16 cellular contexts compared by ENCODE assay signal in the genomic region with DNA sequence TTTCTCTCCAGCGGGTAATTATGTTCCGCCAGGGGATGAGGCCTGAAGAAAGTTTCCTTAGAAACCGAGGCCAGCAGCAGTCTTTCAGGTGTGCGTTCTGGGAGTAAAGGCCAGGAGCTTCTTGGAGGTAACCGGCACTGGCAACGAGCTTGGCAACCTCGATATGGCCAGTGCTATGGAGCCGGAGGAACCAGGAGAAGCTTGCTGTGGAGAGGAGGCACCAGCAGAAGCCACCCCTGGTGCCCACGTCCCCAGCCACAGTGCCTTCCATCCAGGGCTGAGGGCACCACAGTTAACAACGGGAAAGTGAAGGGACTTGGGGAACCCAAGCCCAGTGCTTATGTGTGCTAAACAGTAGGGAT. TPM values are rescaled to one million over a fixed set of nuclear protein-coding genes. Genes with fewer than 3 reads are reported as not detected.
DNase-seq lines count a peak whose midpoint lies in the region; FAIRE-seq and TF ChIP-seq lines count a peak whose summit lies in the region.
"Had no signal": no experiment of that assay in that cellular context is flagged by ENCODE, and none has a peak within 500 bp of the region (broad histone marks: within the 10 kb centered on the region; RNA-seq: fewer than 3 reads in every experiment).

No MANE protein-coding gene starts in this region.

- no peaks in the 10 kb centered on the region for H3K4me1 ChIP-seq in mammary epithelial cell (ENCODE audit: insufficient read depth, low read length)
- peaks cover 90% of the 10 kb centered on the region for H3K4me1 ChIP-seq in OCI-LY7 (ENCODE audit: insufficient read depth, low read length, poor library complexity, severe bottlenecking)
- H3K4me1 ChIP-seq in mesenchymal stem cell (ENCODE audit: control insufficient read depth, insufficient read depth, low read depth, low read length), result peaks cover 2% of the 10 kb centered on the region
- H3K4me1 ChIP-seq in thyroid gland, result peaks cover 4 to 8% of the 10 kb centered on the region in 2 donors

- H2BK12ac ChIP-seq in mesenchymal stem cell (ENCODE audit: low read length in 2 of 2), result no peak overlapping the region

- H3K9me2 ChIP-seq in OCI-LY7 (ENCODE audit: insufficient read depth, low read length), result no peaks in the 10 kb centered on the region

- DNase-seq in mammary epithelial cell (no peak), MCF 10A (ENCODE audit: unreplicated experiment) (no peak), OCI-LY7 (ENCODE audit: low spot score) (no peak), mesenchymal stem cell (no peak), thyroid gland (peak; percentile 16 to 21), H54 (ENCODE audit: insufficient read length, low spot score) (no peak), hepatic stellate cell (ENCODE audit: low spot score) (no peak)
- DNase-seq in activated naive CD4-positive, alpha-beta T cell treated with anti-CD3 and anti-CD28 coated beads, Interleukin-2, amount 10 ng/mL, durations not matched to agents 7 days and 5 days, result no peak
- DNase-seq: activated naive CD4-positive, alpha-beta T cell treated with anti-CD3 and anti-CD28 coated beads for 36 hours; CD4-positive, alpha-beta memory T cell; heart right ventricle; kidney glomerular epithelial cell; NCI-H1105; WERI-Rb-1 had no signal

- no peak overlapping the region for H3K27ac ChIP-seq in mammary epithelial cell (ENCODE audit: insufficient read depth, low read depth, low read length)
- H3K27ac ChIP-seq in OCI-LY7 (ENCODE audit: low read depth, low read length, poor library complexity, severe bottlenecking), result peak overlapping the region; percentile 98
- H3K27ac ChIP-seq in mesenchymal stem cell (ENCODE audit: low read length, poor library complexity, severe bottlenecking), result no peak overlapping the region
- H3K27ac ChIP-seq in thyroid gland, result no peak overlapping the region
- H3K27ac ChIP-seq: body of pancreas, heart right ventricle, thoracic aorta, WERI-Rb-1 had no signal

- POLR2A ChIA-PET in MCF 10A (lab: Yijun Ruan, JAX) (interaction anchor here (1.0 kb wide), 1 partner anchor 10 kb away, joined by 3 read pairs; no protein-coding TSS in a partner anchor), OCI-LY7 (lab: Charles Lee) (interaction anchor here (0.9 to 2.3 kb wide), 8 partner anchors 19 to 223 kb away, joined by 3 to 11 read pairs (median 4); partner anchors contain the start of genes LIN9 and PARP1)

- WGBS in mammary epithelial cell (ENCODE audit: low coverage, missing lambda C conversion rate), result 3% methylated on average over 6 of the region's 10 CpGs
- 90% methylated on average over 10 of the region's 10 CpGs for WGBS in mesenchymal stem cell
- 43 to 52% methylated on average over 8 to 9 of the region's 10 CpGs for WGBS in thyroid gland, 2 donors

- TF ChIP-seq CTCF in mammary epithelial cell (conservative IDR thresholded peaks at IDR 0.05 in 1 of 2, IDR thresholded peaks at IDR 0.05 in 1 of 2; ENCODE audit: extremely low read depth in 1 of 2, insufficient read depth in 1 of 2, low read depth in 1 of 2, low read length in 2 of 2), result no peak
- TF ChIP-seq CTCF in MCF 10A (IDR thresholded peaks at IDR 0.05; ENCODE audit: unreplicated experiment), result no peak
- no peak for TF ChIP-seq CTCF in OCI-LY7 (conservative IDR thresholded peaks at IDR 0.05; ENCODE audit: low read length)
- no peak for TF ChIP-seq CTCF in thyroid gland (IDR thresholded peaks at IDR 0.05)

- H3K27me3 Mint-ChIP-seq in MCF 10A (ENCODE audit: insufficient read depth, unreplicated experiment), result no peaks in the 10 kb centered on the region
- peaks cover 8% of the 10 kb centered on the region for H3K27me3 Mint-ChIP-seq in activated naive CD4-positive, alpha-beta T cell treated with anti-CD3 and anti-CD28 coated beads, Interleukin-2, amount 10 ng/mL, durations not matched to agents 7 days and 5 days
- H3K27me3 Mint-ChIP-seq: CD4-positive, alpha-beta memory T cell had no signal

- H3K4me2 ChIP-seq in mammary epithelial cell (ENCODE audit: insufficient read depth, low read depth, low read length) (no peak overlapping the region), OCI-LY7 (ENCODE audit: low read length) (peak overlapping the region; percentile 84), mesenchymal stem cell (ENCODE audit: low read length, poor library complexity, severe bottlenecking) (no peak overlapping the region)

- H3K4me3 ChIP-seq in mammary epithelial cell (replicated peaks in 1 of 3; ENCODE audit: insufficient read depth in 1 of 3, low read depth in 2 of 3, low read length in 3 of 3) (no peak overlapping the region), OCI-LY7 (ENCODE audit: low read depth, low read length, poor library complexity, severe bottlenecking) (peak overlapping the region; percentile 57), mesenchymal stem cell (ENCODE audit: insufficient read depth in 1 of 2, low read depth in 1 of 2, low read length in 2 of 2) (no peak overlapping the region), thyroid gland (replicated peaks in 1 of 3) (no peak overlapping the region)
- H3K4me3 ChIP-seq: body of pancreas, heart right ventricle, thoracic aorta had no signal

- peak overlapping the region; percentile 7 for H4K91ac ChIP-seq in mesenchymal stem cell (ENCODE audit: low read length)

- no peak overlapping the region for H2BK120ac ChIP-seq in mesenchymal stem cell (ENCODE audit: low read depth, low read length)

- no peak for TF ChIP-seq POLR2A in thyroid gland (IDR thresholded peaks at IDR 0.05)
- TF ChIP-seq POLR2A in H54 (IDR thresholded peaks at IDR 0.05; ENCODE audit: low read depth, low read length), result no peak

- no peak overlapping the region for H2BK15ac ChIP-seq in mesenchymal stem cell (ENCODE audit: low read depth, poor library complexity, severe bottlenecking)

- H2AFZ ChIP-seq in mammary epithelial cell (ENCODE audit: low read depth, low read length), result peak overlapping the region; percentile 86
- H2AFZ ChIP-seq in OCI-LY7 (ENCODE audit: low read length), result peak overlapping the region; percentile 75; the same call in 1 of the 2 replicates
- no peak overlapping the region for H2AFZ ChIP-seq in mesenchymal stem cell (ENCODE audit: low read depth, low read length)

- no peaks in the 10 kb centered on the region for H3K4me1 Mint-ChIP-seq in MCF 10A (ENCODE audit: insufficient read depth, unreplicated experiment)
- no peaks in the 10 kb centered on the region for H3K4me1 Mint-ChIP-seq in activated naive CD4-positive, alpha-beta T cell treated with anti-CD3 and anti-CD28 coated beads, Interleukin-2, amount 10 ng/mL, durations not matched to agents 7 days and 5 days
- H3K4me1 Mint-ChIP-seq: CD4-positive, alpha-beta memory T cell had no signal

- H3K79me1 ChIP-seq in mesenchymal stem cell (replicated peaks; ENCODE audit: low read length, poor library complexity, severe bottlenecking), result no peaks in the 10 kb centered on the region

- H4K20me1 ChIP-seq in mammary epithelial cell (ENCODE audit: insufficient read depth, low read length), result no peaks in the 10 kb centered on the region
- no peaks in the 10 kb centered on the region for H4K20me1 ChIP-seq in OCI-LY7 (ENCODE audit: insufficient read depth, low read length)

- intact Hi-C loops in mammary epithelial cell (cut with micrococcal nuclease), result no loop called here
- intact Hi-C loops in MCF 10A (cut with micrococcal nuclease), result no loop called here
- intact Hi-C loops in OCI-LY7 (cut with micrococcal nuclease; ENCODE audit: unreplicated experiment), result no loop called here
- intact Hi-C loops in thyroid gland (cut with DNase I), result no loop called here

- H2BK5ac ChIP-seq in mesenchymal stem cell (ENCODE audit: low read depth, low read length, poor library complexity, severe bottlenecking), result no peak overlapping the region

- H3K4ac ChIP-seq in mesenchymal stem cell (ENCODE audit: low read depth in 1 of 2, low read length in 2 of 2), result no peak overlapping the region

- H3K27me3 ChIP-seq in mammary epithelial cell (ENCODE audit: insufficient read depth, low read length), result no peaks in the 10 kb centered on the region
- H3K27me3 ChIP-seq in mesenchymal stem cell (ENCODE audit: control insufficient read depth in 1 of 2, insufficient read depth in 1 of 2, low read length in 2 of 2), result peaks cover 0 to 5% of the 10 kb centered on the region in 2 experiments
- no peaks in the 10 kb centered on the region for H3K27me3 ChIP-seq in thyroid gland
- H3K27me3 ChIP-seq: body of pancreas, heart right ventricle had no signal

- H3K14ac ChIP-seq in mesenchymal stem cell (ENCODE audit: low read length in 2 of 2), result no peak overlapping the region

- no peak for FAIRE-seq in H54 (lab: Jason Lieb, UNC)

- no peak overlapping the region for H3K27ac Mint-ChIP-seq in MCF 10A (ENCODE audit: low read depth, unreplicated experiment)
- no peak overlapping the region for H3K27ac Mint-ChIP-seq in activated naive CD4-positive, alpha-beta T cell treated with anti-CD3 and anti-CD28 coated beads, Interleukin-2, amount 10 ng/mL, durations not matched to agents 7 days and 5 days
- H3K27ac Mint-ChIP-seq: activated naive CD4-positive, alpha-beta T cell treated with anti-CD3 and anti-CD28 coated beads for 36 hours; CD4-positive, alpha-beta memory T cell had no signal

- H3K9me3 ChIP-seq in mammary epithelial cell (replicated peaks; ENCODE audit: insufficient read depth, low read length) (no peaks in the 10 kb centered on the region), OCI-LY7 (ENCODE audit: low read length) (no peaks in the 10 kb centered on the region), mesenchymal stem cell (ENCODE audit: control insufficient read depth, low read length) (no peaks in the 10 kb centered on the region), thyroid gland (no peaks in the 10 kb centered on the region)
- H3K9me3 ChIP-seq: body of pancreas, heart right ventricle, thoracic aorta had no signal

- H3K23ac ChIP-seq in mesenchymal stem cell (ENCODE audit: low read length in 2 of 2), result no peak overlapping the region

- H3K9ac ChIP-seq in mammary epithelial cell (ENCODE audit: insufficient read depth, low read length) (no peak overlapping the region), mesenchymal stem cell (ENCODE audit: low read length) (no peak overlapping the region)

- no peak overlapping the region for H2AK5ac ChIP-seq in mesenchymal stem cell (ENCODE audit: low read length, severe bottlenecking)

- no peak overlapping the region for H3K4me3 Mint-ChIP-seq in MCF 10A (ENCODE audit: unreplicated experiment)
- no peak overlapping the region for H3K4me3 Mint-ChIP-seq in activated naive CD4-positive, alpha-beta T cell treated with anti-CD3 and anti-CD28 coated beads, Interleukin-2, amount 10 ng/mL, durations not matched to agents 7 days and 5 days
- H3K4me3 Mint-ChIP-seq: activated naive CD4-positive, alpha-beta T cell treated with anti-CD3 and anti-CD28 coated beads for 36 hours; CD4-positive, alpha-beta memory T cell had no signal

- no peaks in the 10 kb centered on the region for H3K36me3 Mint-ChIP-seq in MCF 10A (ENCODE audit: insufficient read depth, unreplicated experiment)
- H3K36me3 Mint-ChIP-seq in activated naive CD4-positive, alpha-beta T cell treated with anti-CD3 and anti-CD28 coated beads, Interleukin-2, amount 10 ng/mL, durations not matched to agents 7 days and 5 days, result peaks cover 2% of the 10 kb centered on the region

- H3K18ac ChIP-seq in mesenchymal stem cell (ENCODE audit: low read depth in 1 of 2, low read length in 2 of 2), result no peak overlapping the region

- H4K8ac ChIP-seq in mesenchymal stem cell (ENCODE audit: low read length), result no peak overlapping the region

- in situ Hi-C loops in mammary epithelial cell (cut with MboI; ENCODE audit: low sequenced_read_pairs in 2 of 2), result no loop called here

- H3K36me3 ChIP-seq in mammary epithelial cell (ENCODE audit: insufficient read depth, low read length) (no peaks in the 10 kb centered on the region), OCI-LY7 (ENCODE audit: insufficient read depth, low read length) (peaks cover 4% of the 10 kb centered on the region; the same call in 1 of the 2 replicates), mesenchymal stem cell (ENCODE audit: control insufficient read depth in 1 of 2, insufficient read depth in 2 of 2, low read depth in 1 of 2, low read length in 2 of 2) (peaks cover under 1 to 2% of the 10 kb centered on the region in 2 experiments), thyroid gland (no peaks in the 10 kb centered on the region)
- H3K36me3 ChIP-seq: thoracic aorta, WERI-Rb-1 had no signal

- CTCF ChIA-PET in mammary epithelial cell (lab: Charles Lee; ENCODE audit: low non-redundant PET) (no interaction called here), MCF 10A (lab: Yijun Ruan, JAX) (no interaction called here), OCI-LY7 (lab: Charles Lee; ENCODE audit: unreplicated experiment) (interaction anchor here (0.6 kb wide), 1 partner anchor 158 kb away, joined by 3 read pairs; no protein-coding TSS in a partner anchor)
- CTCF ChIA-PET in activated naive CD4-positive, alpha-beta T cell treated with anti-CD3 and anti-CD28 coated beads, Interleukin-2, amount 10 ng/mL, durations not matched to agents 7 days and 5 days (lab: Charles Lee), result no interaction called here

- dilution Hi-C loops in mammary epithelial cell (cut with HindIII; ENCODE audit: low sequenced_read_pairs), result no loop called here

- H3K9me3 Mint-ChIP-seq in MCF 10A (ENCODE audit: unreplicated experiment), result no peaks in the 10 kb centered on the region
- no peaks in the 10 kb centered on the region for H3K9me3 Mint-ChIP-seq in activated naive CD4-positive, alpha-beta T cell treated with anti-CD3 and anti-CD28 coated beads, Interleukin-2, amount 10 ng/mL, durations not matched to agents 7 days and 5 days
- H3K9me3 Mint-ChIP-seq: activated naive CD4-positive, alpha-beta T cell treated with anti-CD3 and anti-CD28 coated beads for 36 hours; CD4-positive, alpha-beta memory T cell had no signal

- BruUV-seq in mammary epithelial cell (replicated peaks; lab: Mats Ljungman, UMichigan) (no TSS peak), MCF 10A (replicated peaks; lab: Mats Ljungman, UMichigan) (no TSS peak), OCI-LY7 (replicated peaks; lab: Mats Ljungman, UMichigan) (TSS peak; percentile 80)

- no peaks in the 10 kb centered on the region for H3K79me2 ChIP-seq in mammary epithelial cell (ENCODE audit: insufficient read depth, low read length)
- no peaks in the 10 kb centered on the region; the same call in 1 of the 2 replicates for H3K79me2 ChIP-seq in OCI-LY7 (ENCODE audit: insufficient read depth, low read depth, low read length)

RNA-seq across cellular contexts. Expression of gene LIN9, which starts 41.5 kb away (rescaled TPM):
- total RNA-seq in mammary epithelial cell (1 to 10 TPM; 2.5 to 4.0 TPM), MCF 10A (2022) (10.3 and 10.4 TPM in 2 replicates), OCI-LY7 (2022) (20.1 and 22.4 TPM in 2 replicates), thyroid gland (1 to 10 TPM; 1.9 to 3.3 (median 2.6) TPM)
- 3.0 TPM for polyA plus RNA-seq in mammary epithelial cell
- 14.8 TPM for polyA minus RNA-seq in mammary epithelial cell
- 17.2 and 19.7 TPM in 2 replicates for total RNA-seq in OCI-LY7 (2014; rRNA removed; shearing (Covaris generic))
- polyA plus RNA-seq in mesenchymal stem cell (2013, experiment 1 of 2), result 1.3 TPM
- polyA plus RNA-seq in mesenchymal stem cell (2013, experiment 2 of 2), result 1.5 TPM

RNA-seq across cellular contexts. Expression of gene PARP1, which starts 57.4 kb away (rescaled TPM):
- total RNA-seq in mammary epithelial cell, result 10 to 100 TPM; 67.7 to 80.8 TPM
- 99.4 TPM for polyA plus RNA-seq in mammary epithelial cell
- polyA minus RNA-seq in mammary epithelial cell, result 205 TPM
- total RNA-seq in MCF 10A (2022), result 192 and 235 TPM in 2 replicates
- 532 and 610 TPM in 2 replicates for total RNA-seq in OCI-LY7 (2014; rRNA removed; shearing (Covaris generic))
- 558 and 594 TPM in 2 replicates for total RNA-seq in OCI-LY7 (2022)
- 64.4 TPM for polyA plus RNA-seq in mesenchymal stem cell (2013, experiment 1 of 2)
- polyA plus RNA-seq in mesenchymal stem cell (2013, experiment 2 of 2), result 59.8 TPM
- total RNA-seq in thyroid gland, result 100 to 1,000 TPM in 2 of 4 donors, 10 to 100 TPM in 2; 47.8 to 103 (median 90.5) TPM

Comparison
In these comparisons a context has a peak if more than half of its experiments do, and no peak if none do; other contexts are left out.
1. DNase-seq: peak in thyroid gland (2 of 2); none in mammary epithelial cell (single experiment), MCF 10A (single experiment), OCI-LY7 (single experiment), mesenchymal stem cell (single experiment), activated naive CD4-positive, alpha-beta T cell treated with anti-CD3 and anti-CD28 coated beads, Interleukin-2, amount 10 ng/mL, durations not matched to agents 7 days and 5 days (single experiment), H54 (single experiment) and hepatic stellate cell (single experiment).